12 cellular contexts compared by ENCODE assay signal in genomic region chr1:108695515-108695914, GRCh38. TPM values are rescaled to one million over a fixed set of nuclear protein-coding genes. Genes with fewer than 3 reads are reported as not detected.
DNase-seq lines count a peak whose midpoint lies in the region; ATAC-seq and TF ChIP-seq lines count a peak whose summit lies in the region.
"Had no signal": no experiment of that assay in that cellular context is flagged by ENCODE, and none has a peak within 500 bp of the region (broad histone marks: within the 10 kb centered on the region; RNA-seq: fewer than 3 reads in every experiment).

No MANE protein-coding gene starts in this region.

- POLR2A ChIA-PET in WTC11 (lab: Charles Lee) = interaction anchor here (0.6 kb wide), 1 partner anchor 135 kb away, joined by 5 read pairs; no protein-coding TSS in a partner anchor

- no peaks in the 10 kb centered on the region for H3K9me3 Mint-ChIP-seq in WTC11

- intact Hi-C loops in left ventricle myocardium inferior (cut with micrococcal nuclease) (no loop called here), left cardiac atrium (cut with DNase I) (no loop called here), upper lobe of right lung (cut with DNase I) (no loop called here)

- H3K27me3 ChIP-seq in left ventricle myocardium inferior (ENCODE audit: low read depth) = no peaks in the 10 kb centered on the region
- H3K27me3 ChIP-seq in iPS-20b (ENCODE audit: insufficient read depth, low read length) = no peaks in the 10 kb centered on the region
- H3K27me3 ChIP-seq in upper lobe of right lung = no peaks in the 10 kb centered on the region
- H3K27me3 ChIP-seq: vagina had no signal

- H3K4me1 ChIP-seq in left ventricle myocardium inferior = peaks cover 52% of the 10 kb centered on the region
- H3K4me1 ChIP-seq in iPS-20b (ENCODE audit: insufficient read depth, low read length) = peaks cover 10% of the 10 kb centered on the region; the same call in 1 of the 2 replicates
- H3K4me1 ChIP-seq in upper lobe of right lung = peaks cover 21% of the 10 kb centered on the region

- H3K4me3 ChIP-seq in left ventricle myocardium inferior (peak overlapping the region; percentile 4), iPS-20b (ENCODE audit: low read length) (0 out of 2 replicates have a peak overlapping the region, but pooled peaks have one; percentile 14), upper lobe of right lung (peak overlapping the region; percentile 79)
- H3K4me3 ChIP-seq: vagina had no signal

- H3K36me3 Mint-ChIP-seq in WTC11 = peaks cover 67% of the 10 kb centered on the region

- no peak for DNase-seq in left ventricle myocardium inferior
- no peak for DNase-seq in left cardiac atrium
- no peak for DNase-seq in WTC11 (ENCODE audit: low spot score)
- no peak for DNase-seq in upper lobe of right lung
- no peak for DNase-seq in stimulated activated CD4-positive, alpha-beta T cell treated with anti-CD3 and anti-CD28 coated beads, Interleukin-2, amount 100 ng/mL, for 24 hours
- DNase-seq: NCI-H2081 had no signal

- H3K4me3 Mint-ChIP-seq in WTC11 = 0 out of 2 replicates have a peak overlapping the region, but pooled peaks have one; percentile 26

- CTCF ChIA-PET in WTC11 (lab: Charles Lee) = interaction anchor here (0.6 kb wide), 1 partner anchor 66 kb away, joined by 3 read pairs; no protein-coding TSS in a partner anchor

- no peak for ATAC-seq in left cardiac atrium
- no peak for ATAC-seq in WTC11
- ATAC-seq in upper lobe of right lung = no peak
- no peak for ATAC-seq in HG02970 (IDR thresholded peaks at IDR 0.05; ENCODE audit: low FRiP score, unreplicated experiment)
- no peak for ATAC-seq in HG02610 (IDR thresholded peaks at IDR 0.05; ENCODE audit: unreplicated experiment)

- TF ChIP-seq CTCF in left ventricle myocardium inferior (IDR thresholded peaks at IDR 0.05; ENCODE audit: borderline replicate concordance) = no peak
- TF ChIP-seq CTCF in WTC11 (IDR thresholded peaks at IDR 0.05) = no peak
- TF ChIP-seq CTCF in upper lobe of right lung (IDR thresholded peaks at IDR 0.05) = no peak

- H3K4me1 Mint-ChIP-seq in WTC11 = peaks cover 21% of the 10 kb centered on the region

- H3K36me3 ChIP-seq in left ventricle myocardium inferior = peaks cover 49% of the 10 kb centered on the region
- peaks cover 61% of the 10 kb centered on the region for H3K36me3 ChIP-seq in iPS-20b (ENCODE audit: insufficient read depth, low read depth, low read length)
- peaks cover 53% of the 10 kb centered on the region for H3K36me3 ChIP-seq in upper lobe of right lung

- no peaks in the 10 kb centered on the region for H3K9me3 ChIP-seq in left ventricle myocardium inferior (replicated peaks)
- H3K9me3 ChIP-seq in iPS-20b (ENCODE audit: insufficient read depth, low read depth, low read length) = no peaks in the 10 kb centered on the region
- no peaks in the 10 kb centered on the region for H3K9me3 ChIP-seq in upper lobe of right lung
- H3K9me3 ChIP-seq: vagina had no signal

- H3K27ac Mint-ChIP-seq in WTC11 = peak overlapping the region; percentile 78

- H3K9ac ChIP-seq in iPS-20b (ENCODE audit: low read depth, low read length) = no peak overlapping the region

- H3K27me3 Mint-ChIP-seq in WTC11 (ENCODE audit: low read depth) = no peaks in the 10 kb centered on the region

- H3K27ac ChIP-seq in left ventricle myocardium inferior (replicated peaks) = no peak overlapping the region
- no peak overlapping the region for H3K27ac ChIP-seq in iPS-20b (ENCODE audit: low read length)
- H3K27ac ChIP-seq in upper lobe of right lung = no peak overlapping the region
- H3K27ac ChIP-seq: vagina had no signal

TF ChIP-seq in WTC11, 78 proteins besides CTCF, POLR2A, EP300 and RAD21 (continues in another document):
- no peak for TF ChIP-seq E2F1 (CRISPR knock-in tag; IDR thresholded peaks at IDR 0.05)
- no peak for TF ChIP-seq ESRRA (CRISPR knock-in tag; IDR thresholded peaks at IDR 0.05; ENCODE audit: borderline replicate concordance)
- TF ChIP-seq ARID4B (CRISPR knock-in tag; IDR thresholded peaks at IDR 0.05; ENCODE audit: borderline replicate concordance) = no peak
- no peak for TF ChIP-seq CDX4 (CRISPR knock-in tag; IDR thresholded peaks at IDR 0.05; ENCODE audit: borderline replicate concordance)
- no peak for TF ChIP-seq ZNF232 (CRISPR knock-in tag; IDR thresholded peaks at IDR 0.05)
- TF ChIP-seq RORB (CRISPR knock-in tag; IDR thresholded peaks at IDR 0.05) = no peak
- TF ChIP-seq HMGA2 (CRISPR knock-in tag; IDR thresholded peaks at IDR 0.05) = no peak
- no peak for TF ChIP-seq PRRX2 (CRISPR knock-in tag; IDR thresholded peaks at IDR 0.05)
- TF ChIP-seq SMAD4 (CRISPR knock-in tag; IDR thresholded peaks at IDR 0.05) = no peak
- no peak for TF ChIP-seq NR2C2 (CRISPR knock-in tag; IDR thresholded peaks at IDR 0.05)
- no peak for TF ChIP-seq SP1 (CRISPR knock-in tag; conservative IDR thresholded peaks at IDR 0.05)
- no peak for TF ChIP-seq ELF4 (CRISPR knock-in tag; IDR thresholded peaks at IDR 0.05; ENCODE audit: low read depth)
- TF ChIP-seq CREM (CRISPR knock-in tag; IDR thresholded peaks at IDR 0.05) = no peak
- TF ChIP-seq TCF7 (CRISPR knock-in tag; IDR thresholded peaks at IDR 0.05; ENCODE audit: low read depth) = no peak

RNA-seq across cellular contexts. Expression of gene PRPF38B, which starts 3.4 kb away (rescaled TPM):
- total RNA-seq in left ventricle myocardium inferior (16.5 TPM), left cardiac atrium (10 to 100 TPM; 18.9 to 22.6 TPM), WTC11 (2021) (42.8 to 50.5 TPM (median 43.0 TPM) in 3 replicates), upper lobe of right lung (39.3 TPM)

RNA-seq across cellular contexts. Expression of gene FNDC7, which starts 17.2 kb away (rescaled TPM):
- total RNA-seq in left ventricle myocardium inferior (not detected), left cardiac atrium (not detected), WTC11 (2021) (0.28 to 0.71 TPM (median 0.50 TPM) in 3 replicates), upper lobe of right lung (not detected)
- total RNA-seq: kidney epithelial cell, posterior vena cava, vagina had no signal

RNA-seq across cellular contexts. Expression of gene HENMT1, which starts 34.6 kb away (rescaled TPM):
- total RNA-seq in left ventricle myocardium inferior (1.4 TPM), left cardiac atrium (1 to 10 TPM; 2.0 to 3.3 TPM), WTC11 (2021) (4.6 to 5.3 TPM (median 4.7 TPM) in 3 replicates), upper lobe of right lung (5.6 TPM)

RNA-seq across cellular contexts. Expression of gene STXBP3, which starts 51.0 kb away (rescaled TPM):
- 26.8 TPM for total RNA-seq in left ventricle myocardium inferior
- 10 to 100 TPM; 27.7 to 30.4 TPM for total RNA-seq in left cardiac atrium
- total RNA-seq in WTC11 (2021) = 26.1 to 30.2 TPM (median 26.5 TPM) in 3 replicates
- 54.1 TPM for total RNA-seq in upper lobe of right lung

Comparison
In these comparisons a context has a peak if more than half of its experiments do, and no peak if none do; other contexts are left out.
1. H3K4me3 ChIP-seq: peak in every context shown above with its lines; median percentile 79 in upper lobe of right lung; 14 in iPS-20b; 4 in left ventricle myocardium inferior.